Comparison of ENCODE assay signal across 19 cellular contexts in genomic region chr10:43278216-43278615, GRCh38. TPM values are rescaled to one million over a fixed set of nuclear protein-coding genes. Genes with fewer than 3 reads are reported as not detected.
"Had no signal": no experiment of that assay in that cellular context is flagged by ENCODE, and none has a peak within 500 bp of the region (broad histone marks: within the 10 kb centered on the region; RNA-seq: fewer than 3 reads in every experiment).

No MANE protein-coding gene starts in this region.

- H3K4me1 Mint-ChIP-seq: mesothelial cell of epicardium, natural killer cell, neural crest cell had no signal

- H3K4me1 ChIP-seq: esophagus squamous epithelium, heart right ventricle, stomach, transverse colon had no signal

- H3K27ac ChIP-seq: esophagus squamous epithelium, heart right ventricle, ovary, stomach, thoracic aorta, transverse colon had no signal

- H3K27ac Mint-ChIP-seq: effector memory CD8-positive, alpha-beta T cell; mesothelial cell of epicardium; natural killer cell had no signal

- H3K36me3 Mint-ChIP-seq: mesothelial cell of epicardium, natural killer cell had no signal

- H3K36me3 ChIP-seq: esophagus squamous epithelium, heart right ventricle, ovary, stomach, thoracic aorta, transverse colon had no signal

- DNase-seq: effector memory CD8-positive, alpha-beta T cell; esophagus squamous epithelium; foreskin melanocyte; heart right ventricle; hypothalamus; islet precursor cell; natural killer cell; ovary; right cardiac atrium; small intestine; stimulated activated CD4-positive, alpha-beta T cell treated with anti-CD3 and anti-CD28 coated beads, Interleukin-12 subunit alpha, Interleukin-12 subunit beta, amount 100 ng/mL, for 4 hours; stimulated activated naive CD4-positive, alpha-beta T cell; stomach; substantia nigra; transverse colon had no signal

- H3K4me3 ChIP-seq: esophagus squamous epithelium, heart right ventricle, ovary, stomach, thoracic aorta, transverse colon had no signal

- H3K9me3 Mint-ChIP-seq: effector memory CD8-positive, alpha-beta T cell; mesothelial cell of epicardium; natural killer cell; neural crest cell had no signal

- H3K4me3 Mint-ChIP-seq: effector memory CD8-positive, alpha-beta T cell; mesothelial cell of epicardium; natural killer cell; neural crest cell had no signal

- ATAC-seq: effector memory CD8-positive, alpha-beta T cell; heart right ventricle; left lobe of liver; natural killer cell; right cardiac atrium had no signal

- H3K27me3 ChIP-seq: ovary had no signal

- H3K9me3 ChIP-seq: esophagus squamous epithelium, heart right ventricle, ovary, stomach, thoracic aorta, transverse colon had no signal

RNA-seq across cellular contexts. Expression of gene RASGEF1A, which starts 11.4 kb away (rescaled TPM):
- total RNA-seq: thoracic aorta had no signal
